In the genomic region with DNA sequence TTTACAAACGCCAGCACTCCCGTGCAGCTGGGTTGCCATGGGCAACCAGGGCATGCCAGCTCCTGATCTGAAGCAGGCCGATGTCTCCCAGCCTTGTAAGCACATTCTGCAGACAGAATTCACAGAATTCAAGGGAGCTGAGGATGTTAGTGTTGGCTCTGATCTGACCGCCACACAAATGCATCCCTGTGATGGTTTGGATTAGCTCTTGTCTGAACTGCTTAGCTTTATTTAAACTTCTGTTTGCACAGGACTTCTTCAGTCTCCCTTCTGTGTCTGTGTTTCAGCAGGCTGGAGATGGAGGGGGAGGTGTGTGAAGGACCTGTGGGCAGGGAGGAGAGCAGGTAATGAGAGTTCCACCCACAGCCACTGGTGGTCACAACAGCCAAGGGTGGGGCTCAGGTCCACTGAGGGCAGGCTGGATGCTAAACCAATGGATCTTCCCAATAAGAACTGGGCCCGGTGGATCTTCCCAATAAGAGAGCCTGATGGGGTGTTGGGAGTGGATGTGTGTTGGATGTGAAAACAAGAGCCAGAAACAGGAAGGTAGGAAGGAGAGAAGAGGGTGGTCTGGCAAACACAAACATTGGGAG, we compare ENCODE assay signal across 13 cellular contexts.
DNase-seq lines count a peak whose midpoint lies in the region; ATAC-seq and TF ChIP-seq lines count a peak whose summit lies in the region.
"Had no signal": no experiment of that assay in that cellular context is flagged by ENCODE, and none has a peak within 500 bp of the region (broad histone marks: within the 10 kb centered on the region; RNA-seq: fewer than 3 reads in every experiment).

No MANE protein-coding gene starts in this region.

- no peak for TF ChIP-seq POLR2A in transverse colon (IDR thresholded peaks at IDR 0.05)

- no peaks in the 10 kb centered on the region for H3K36me3 ChIP-seq in transverse colon

- DNase-seq in DMS53 (lab: John Stamatoyannopoulos, UW) (peak; percentile 41), DMS53 treated with DMSO at 0.1 percent for 48 hours (lab: John Stamatoyannopoulos, UW; ENCODE audit: unreplicated experiment) (no peak), anterior cingulate cortex (lab: John Stamatoyannopoulos, UW) (peak in 40 of 58 donors; percentile 9 to 83 (median 40)), foreskin fibroblast (peak; percentile 16 to 66), sciatic nerve (ENCODE audit: low spot score) (no peak), transverse colon (no peak)
- DNase-seq: activated T-cell treated with anti-CD3 and anti-CD28 coated beads, Interleukin-2, amount 50 U/mL, for 48 hours; NCI-H187 treated with DMSO at 0.1 percent for 48 hours had no signal

- intact Hi-C loops in sciatic nerve (cut with DNase I) (no loop called here), transverse colon (cut with DNase I; ENCODE audit: low total_unique reads) (no loop called here)

- H3K9me3 ChIP-seq in transverse colon, result no peaks in the 10 kb centered on the region

- 39 to 40% methylated on average over 3 to 5 of the region's 5 CpGs for WGBS in transverse colon (ENCODE audit: low coverage in 1 of 2), 2 donors

- TF ChIP-seq CTCF in foreskin fibroblast (IDR thresholded peaks at IDR 0.05; ENCODE audit: low read depth, low read length) (no peak), transverse colon (IDR thresholded peaks at IDR 0.05) (no peak)

- H3K4me3 ChIP-seq in foreskin fibroblast (ENCODE audit: low read depth in 1 of 2, low read length in 2 of 2) (no peak overlapping the region), transverse colon (no peak overlapping the region)
- H3K4me3 ChIP-seq: coronary artery had no signal

- H3K27me3 ChIP-seq in transverse colon, result no peaks in the 10 kb centered on the region

- no peak for TF ChIP-seq EP300 in transverse colon (IDR thresholded peaks at IDR 0.05; ENCODE audit: low read depth)

- H3K27ac ChIP-seq in transverse colon, result peak overlapping the region in 1 of 4 donors; percentile 4
- H3K27ac ChIP-seq: coronary artery, VCaP had no signal

- peaks cover 0 to 3% (median 0%) of the 10 kb centered on the region in 4 donors for H3K4me1 ChIP-seq in transverse colon

- in situ Hi-C loops in transverse colon (cut with MboI; ENCODE audit: low pct_ligation_motif_present in 1 of 4, low pct_unique_long_range_greater_than_20kb in 1 of 4, low sequenced_read_pairs in 3 of 4), result no loop called here

- ATAC-seq in sciatic nerve (peak; percentile 79), HG03095 (IDR thresholded peaks at IDR 0.05; ENCODE audit: unreplicated experiment) (no peak), GM21423 (IDR thresholded peaks at IDR 0.05; ENCODE audit: unreplicated experiment) (no peak)
- ATAC-seq: stimulated activated memory B cell treated with anti-CD40 and anti-IgM and Interleukin-4, amounts not matched to agents 10 μg/mL and 1 μg/mL and 100 μg/mL, for 72 hours had no signal

Comparison
In these comparisons a context has a peak if more than half of its experiments do, and no peak if none do; other contexts are left out.
1. DNase-seq: peak in DMS53 (single experiment), anterior cingulate cortex (40 of 58) and foreskin fibroblast (2 of 2); none in DMS53 treated with DMSO at 0.1 percent for 48 hours (single experiment), sciatic nerve (single experiment) and transverse colon (single experiment).